ENCODE assay signal across 1 cellular context in genomic region chr17:20206591-20206990, GRCh38.
TF ChIP-seq lines count a peak whose summit lies in the region.

No MANE protein-coding gene starts in this region.

TF ChIP-seq in GM23338, 12 proteins besides CTCF, POLR2A, EP300 and RAD21 (continued from another document):
- TF ChIP-seq STAT1 (IDR thresholded peaks at IDR 0.05; ENCODE audit: unreplicated experiment) (no peak), ETS1 (IDR thresholded peaks at IDR 0.05) (no peak)
